ENCODE assay signal across 19 cellular contexts in genomic region chr20:32079655-32080109, GRCh38. TPM values are rescaled to one million over a fixed set of nuclear protein-coding genes. Genes with fewer than 3 reads are reported as not detected.
"Had no signal": no experiment of that assay in that cellular context is flagged by ENCODE, and none has a peak within 500 bp of the region (broad histone marks: within the 10 kb centered on the region; RNA-seq: fewer than 3 reads in every experiment).

No MANE protein-coding gene starts in this region.

- DNase-seq: activated CD4-positive, alpha-beta T cell treated with anti-CD3 and anti-CD28 coated beads for 1 hour; activated CD4-positive, alpha-beta T cell treated with anti-CD3 and anti-CD28 coated beads, Interleukin-2, amount 50 U/mL, for 48 hours; activated CD8-positive, alpha-beta memory T cell treated with anti-CD3 and anti-CD28 coated beads, Interleukin-2, amount 10 ng/mL, durations not matched to agents 7 days and 5 days; activated gamma-delta T cell treated with Interleukin-2 at 50 U/mL for 16 hours; activated naive CD8-positive, alpha-beta T cell treated with anti-CD3 and anti-CD28 coated beads for 36 hours; activated T-cell treated with anti-CD3 and anti-CD28 coated beads, Interleukin-2, amount 50 U/mL, for 48 hours; anterior cingulate cortex; cerebellar nuclear complex; hippocampal formation; kidney glomerular epithelial cell; nucleus accumbens; psoas muscle; stimulated activated CD4-positive, alpha-beta T cell treated with anti-CD3 and anti-CD28 coated beads, Interleukin-2, amount 100 ng/mL, for 24 hours; stimulated activated naive CD4-positive, alpha-beta T cell; substantia nigra; trophoblast cell had no signal

- H3K9me3 ChIP-seq: psoas muscle had no signal

- H3K4me3 ChIP-seq: psoas muscle had no signal

- ATAC-seq: activated CD8-positive, alpha-beta memory T cell treated with anti-CD3 and anti-CD28 coated beads, Interleukin-2, amount 10 ng/mL, durations not matched to agents 7 days and 5 days; psoas muscle; sciatic nerve had no signal

- H3K27ac ChIP-seq: psoas muscle had no signal

- H3K4me1 ChIP-seq: psoas muscle had no signal

RNA-seq across cellular contexts. Expression of gene HCK, which starts 27.6 kb away (rescaled TPM):
- total RNA-seq: activated CD8-positive, alpha-beta memory T cell treated with anti-CD3 and anti-CD28 coated beads, Interleukin-2, amount 10 ng/mL, durations not matched to agents 7 days and 5 days; activated naive CD8-positive, alpha-beta T cell treated with anti-CD3 and anti-CD28 coated beads for 36 hours; dermis microvascular lymphatic vessel endothelial cell; mesothelial cell of epicardium had no signal
